8 cellular contexts compared by ENCODE assay signal in genomic region chr19:39408392-39409206, GRCh38. TPM values are rescaled to one million over a fixed set of nuclear protein-coding genes. Genes with fewer than 3 reads are reported as not detected.
DNase-seq lines count a peak whose midpoint lies in the region; ATAC-seq and TF ChIP-seq lines count a peak whose summit lies in the region.

No MANE protein-coding gene starts in this region.

- H3K9ac ChIP-seq in iPS-15b (ENCODE audit: low read depth, low read length): no peak overlapping the region

- peaks cover 24 to 34% of the 10 kb centered on the region in 2 donors for H3K36me3 Mint-ChIP-seq in activated naive CD4-positive, alpha-beta T cell treated with anti-CD3 and anti-CD28 coated beads, Interleukin-2, amount 50 U/mL, for 72 hours

- 4 to 20% (median 6%) methylated on average over 19 to 20 of the region's 20 CpGs for WGBS in stomach, 5 donors

- intact Hi-C loops in stomach (cut with DNase I; ENCODE audit: low total_unique reads): no loop called here

- H3K9me3 ChIP-seq in iPS-15b (ENCODE audit: control insufficient read depth, insufficient read depth, low read length): no peaks in the 10 kb centered on the region
- no peaks in the 10 kb centered on the region for H3K9me3 ChIP-seq in stomach

- peak in 1 of 7 experiments; percentile 10 for TF ChIP-seq CTCF in stomach (IDR thresholded peaks at IDR 0.05)

- H3K36me3 ChIP-seq in iPS-15b (ENCODE audit: control insufficient read depth, insufficient read depth, low read length): peaks cover 10% of the 10 kb centered on the region
- peaks cover 15 to 23% (median 20%) of the 10 kb centered on the region in 4 donors for H3K36me3 ChIP-seq in stomach

- ATAC-seq in activated naive CD4-positive, alpha-beta T cell treated with anti-CD3 and anti-CD28 coated beads, Interleukin-2, amount 50 U/mL, for 72 hours: no peak
- no peak for ATAC-seq in HG03442 (IDR thresholded peaks at IDR 0.05; ENCODE audit: unreplicated experiment)

- peak overlapping the region; percentile 98 to 100 (median 99) for H3K27ac ChIP-seq in stomach

- peak; percentile 58 for DNase-seq in EL
- DNase-seq in NCI-H1105 treated with DMSO at 0.1 percent for 48 hours (lab: John Stamatoyannopoulos, UW): peak; percentile 46
- DNase-seq in activated naive CD4-positive, alpha-beta T cell treated with anti-CD3 and anti-CD28 coated beads, Interleukin-2, amount 50 U/mL, for 72 hours (ENCODE audit: low spot score in 2 of 2): no peak
- no peak for DNase-seq in stomach
- no peak for DNase-seq in superior temporal gyrus (ENCODE audit: extremely low spot score)
- DNase-seq in NCI-H446 treated with DMSO at 0.1 percent for 48 hours (lab: John Stamatoyannopoulos, UW): no peak

- peak in 1 of 4 donors; percentile 47 for TF ChIP-seq POLR2A in stomach (IDR thresholded peaks at IDR 0.05)

- H3K27ac Mint-ChIP-seq in activated naive CD4-positive, alpha-beta T cell treated with anti-CD3 and anti-CD28 coated beads, Interleukin-2, amount 50 U/mL, for 72 hours: peak overlapping the region; percentile 98 to 99

- TF ChIP-seq EP300 in stomach (IDR thresholded peaks at IDR 0.05): no peak

- H3K4me1 ChIP-seq in iPS-15b (ENCODE audit: control insufficient read depth, insufficient read depth, low read length) (peaks cover 19% of the 10 kb centered on the region), stomach (peaks cover 38 to 74% (median 56%) of the 10 kb centered on the region in 4 donors)

- H3K27me3 ChIP-seq in iPS-15b (ENCODE audit: control insufficient read depth, insufficient read depth, low read length): no peaks in the 10 kb centered on the region
- no peaks in the 10 kb centered on the region for H3K27me3 ChIP-seq in stomach

- H3K4me3 ChIP-seq in iPS-15b (ENCODE audit: low read depth, low read length) (peak overlapping the region; percentile 95), stomach (peak overlapping the region; percentile 91 to 95 (median 93))

- no peaks in the 10 kb centered on the region for H3K9me3 Mint-ChIP-seq in activated naive CD4-positive, alpha-beta T cell treated with anti-CD3 and anti-CD28 coated beads, Interleukin-2, amount 50 U/mL, for 72 hours

RNA-seq across cellular contexts. Expression of gene ZFP36, which starts 2.0 kb away (rescaled TPM):
- total RNA-seq in activated naive CD4-positive, alpha-beta T cell treated with anti-CD3 and anti-CD28 coated beads, Interleukin-2, amount 50 U/mL, for 72 hours: 100 to 1,000 TPM in 1 of 2 donors, 10 to 100 TPM in 1; 59.7 to 183 TPM
- 1,000 to 10,000 TPM in 1 of 5 donors, 100 to 1,000 TPM in 3, 10 to 100 TPM in 1; 26.1 to 1,667 (median 340) TPM for total RNA-seq in stomach
- 100 to 1,000 TPM; 127 to 150 (median 136) TPM for polyA plus RNA-seq in stomach

RNA-seq across cellular contexts. Expression of gene PLEKHG2, which starts 3.9 kb away (rescaled TPM):
- 10 to 100 TPM; 52.4 to 55.6 TPM for total RNA-seq in activated naive CD4-positive, alpha-beta T cell treated with anti-CD3 and anti-CD28 coated beads, Interleukin-2, amount 50 U/mL, for 72 hours
- total RNA-seq in stomach: 10 to 100 TPM in 2 of 5 donors, 1 to 10 TPM in 3; 1.4 to 20.2 (median 8.5) TPM
- 1 to 10 TPM; 4.6 to 6.3 (median 4.9) TPM for polyA plus RNA-seq in stomach

RNA-seq across cellular contexts. Expression of gene MED29, which starts 17.4 kb away (rescaled TPM):
- total RNA-seq in activated naive CD4-positive, alpha-beta T cell treated with anti-CD3 and anti-CD28 coated beads, Interleukin-2, amount 50 U/mL, for 72 hours: 10 to 100 TPM; 22.2 to 23.6 TPM
- 10 to 100 TPM in 4 of 5 donors, 1 to 10 TPM in 1; 6.4 to 91.0 (median 23.0) TPM for total RNA-seq in stomach
- 10 to 100 TPM; 20.4 to 22.1 (median 20.5) TPM for polyA plus RNA-seq in stomach

RNA-seq across cellular contexts. Expression of gene PAF1, which starts 17.7 kb away (rescaled TPM):
- 10 to 100 TPM; 42.2 to 58.2 TPM for total RNA-seq in activated naive CD4-positive, alpha-beta T cell treated with anti-CD3 and anti-CD28 coated beads, Interleukin-2, amount 50 U/mL, for 72 hours
- 10 to 100 TPM in 3 of 5 donors, 1 to 10 TPM in 2; 7.0 to 77.2 (median 21.4) TPM for total RNA-seq in stomach
- 10 to 100 TPM; 31.7 to 49.0 (median 32.2) TPM for polyA plus RNA-seq in stomach

RNA-seq across cellular contexts. Expression of gene RPS16, which starts 27.1 kb away (rescaled TPM):
- 1,000 to 10,000 TPM; 3,128 to 3,624 TPM for total RNA-seq in activated naive CD4-positive, alpha-beta T cell treated with anti-CD3 and anti-CD28 coated beads, Interleukin-2, amount 50 U/mL, for 72 hours
- 1,000 to 10,000 TPM in 3 of 5 donors, 100 to 1,000 TPM in 1, 10 to 100 TPM in 1; 69.0 to 2,451 (median 1,419) TPM for total RNA-seq in stomach
- polyA plus RNA-seq in stomach: 1,000 to 10,000 TPM; 3,264 to 4,294 (median 3,586) TPM

Comparison
In these comparisons a context has a peak if more than half of its experiments do, and no peak if none do; other contexts are left out.
1. DNase-seq: peak in EL (single experiment) and NCI-H1105 treated with DMSO at 0.1 percent for 48 hours (single experiment); none in activated naive CD4-positive, alpha-beta T cell treated with anti-CD3 and anti-CD28 coated beads, Interleukin-2, amount 50 U/mL, for 72 hours (0 of 2), stomach (single experiment), superior temporal gyrus (single experiment) and NCI-H446 treated with DMSO at 0.1 percent for 48 hours (single experiment).